In the genomic region with DNA sequence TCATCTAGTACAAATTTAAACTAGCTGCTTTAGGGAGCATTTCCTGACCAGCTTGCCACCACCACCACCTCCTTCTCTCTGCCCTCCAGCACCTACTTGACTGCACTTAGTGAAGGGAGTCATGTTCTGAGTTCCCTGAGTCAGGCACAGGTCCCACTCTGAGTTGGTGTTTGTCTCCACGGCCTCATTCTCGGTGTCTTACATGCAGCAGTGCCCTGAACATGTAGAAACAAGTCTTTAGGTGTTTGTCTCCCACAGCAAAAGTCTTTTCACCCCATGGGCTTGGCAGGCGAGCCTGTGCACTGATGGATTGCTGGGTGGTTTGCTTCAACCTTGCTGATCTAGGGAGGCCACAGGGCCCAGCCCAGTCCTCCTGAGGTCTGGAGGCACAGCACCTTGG, we compare ENCODE assay signal across 10 cellular contexts. TPM values are rescaled to one million over a fixed set of nuclear protein-coding genes. Genes with fewer than 3 reads are reported as not detected.
DNase-seq lines count a peak whose midpoint lies in the region; ATAC-seq and TF ChIP-seq lines count a peak whose summit lies in the region.
"Had no signal": no experiment of that assay in that cellular context is flagged by ENCODE, and none has a peak within 500 bp of the region (broad histone marks: within the 10 kb centered on the region; RNA-seq: fewer than 3 reads in every experiment).

No MANE protein-coding gene starts in this region.

- H3K36me3 Mint-ChIP-seq in activated naive CD4-positive, alpha-beta T cell treated with anti-CD3 and anti-CD28 coated beads for 36 hours (ENCODE audit: low read depth), result peaks cover 23% of the 10 kb centered on the region

- no peak overlapping the region for H3K4me3 ChIP-seq in left ventricle myocardium inferior
- no peak overlapping the region for H3K4me3 ChIP-seq in left lung
- H3K4me3 ChIP-seq in transverse colon, result no peak overlapping the region

- H3K4me1 Mint-ChIP-seq in activated naive CD4-positive, alpha-beta T cell treated with anti-CD3 and anti-CD28 coated beads for 36 hours (ENCODE audit: low read depth), result peaks cover 92% of the 10 kb centered on the region

- H3K27me3 ChIP-seq in left ventricle myocardium inferior (ENCODE audit: low read depth) (no peaks in the 10 kb centered on the region), left lung (no peaks in the 10 kb centered on the region), transverse colon (no peaks in the 10 kb centered on the region)

- 81% methylated on average over 3 of the region's 3 CpGs; no CpG with 5 or more reads in 1 of the 2 donors for WGBS in transverse colon (ENCODE audit: low coverage in 1 of 2), 2 donors

- DNase-seq in left ventricle myocardium inferior (no peak), Right ventricle myocardium superior (no peak), left lung (no peak), transverse colon (no peak), GM13976 (ENCODE audit: low spot score) (no peak), NCI-H82 treated with DMSO at 0.1 percent for 48 hours (lab: John Stamatoyannopoulos, UW; ENCODE audit: unreplicated experiment) (no peak)
- DNase-seq in activated naive CD4-positive, alpha-beta T cell treated with anti-CD3 and anti-CD28 coated beads for 36 hours, result peak; percentile 74
- DNase-seq: cerebellar nuclear complex, WERI-Rb-1 had no signal

- H3K27ac Mint-ChIP-seq in activated naive CD4-positive, alpha-beta T cell treated with anti-CD3 and anti-CD28 coated beads for 36 hours, result peak overlapping the region; percentile 98

- ATAC-seq in Right ventricle myocardium superior (ENCODE audit: poor library complexity) (no peak), left lung (peak; percentile 41), GM21529 (IDR thresholded peaks at IDR 0.05; ENCODE audit: unreplicated experiment) (no peak)

- TF ChIP-seq POLR2A in transverse colon (IDR thresholded peaks at IDR 0.05), result no peak

- H3K36me3 ChIP-seq in left ventricle myocardium inferior (peaks cover 29% of the 10 kb centered on the region), left lung (peaks cover 0 to 45% of the 10 kb centered on the region in 2 donors), transverse colon (no peaks in the 10 kb centered on the region)

- H3K27ac ChIP-seq in left ventricle myocardium inferior (replicated peaks) (peak overlapping the region; percentile 100), left lung (peak overlapping the region; percentile 47 to 98), transverse colon (peak overlapping the region in 3 of 4 donors; percentile 21 to 51 (median 40))
- H3K27ac ChIP-seq: WERI-Rb-1 had no signal

- TF ChIP-seq CTCF in left ventricle myocardium inferior (IDR thresholded peaks at IDR 0.05; ENCODE audit: borderline replicate concordance) (no peak), left lung (IDR thresholded peaks at IDR 0.05) (no peak), transverse colon (IDR thresholded peaks at IDR 0.05) (no peak), GM13976 (IDR thresholded peaks at IDR 0.05; ENCODE audit: borderline replicate concordance, control extremely low read depth, extremely low read depth, insufficient read depth, missing control alignments) (no peak)

- H3K27me3 Mint-ChIP-seq in activated naive CD4-positive, alpha-beta T cell treated with anti-CD3 and anti-CD28 coated beads for 36 hours (ENCODE audit: low read depth), result no peaks in the 10 kb centered on the region

- peak overlapping the region; percentile 16 for H3K4me3 Mint-ChIP-seq in activated naive CD4-positive, alpha-beta T cell treated with anti-CD3 and anti-CD28 coated beads for 36 hours

- CTCF ChIA-PET in activated naive CD4-positive, alpha-beta T cell treated with anti-CD3 and anti-CD28 coated beads for 36 hours (lab: Charles Lee), result interaction anchor here (0.6 to 13.9 kb wide), 9 partner anchors 12 to 41 kb away, joined by 3 to 237 read pairs (median 4); no protein-coding TSS in a partner anchor

- intact Hi-C loops in left ventricle myocardium inferior (cut with micrococcal nuclease), result no loop called here
- intact Hi-C loops in Right ventricle myocardium superior (cut with DNase I), result no loop called here
- intact Hi-C loops in activated naive CD4-positive, alpha-beta T cell treated with anti-CD3 and anti-CD28 coated beads for 36 hours (cut with micrococcal nuclease), result loop anchor here (2.0 to 10.0 kb wide), 2 partner anchors 16 to 1136 kb away; a partner anchor contains a TSS
- intact Hi-C loops in left lung (cut with DNase I), result no loop called here
- intact Hi-C loops in transverse colon (cut with DNase I; ENCODE audit: low total_unique reads), result no loop called here

- H3K4me1 ChIP-seq in left ventricle myocardium inferior, result peaks cover 100% of the 10 kb centered on the region
- peaks cover 52 to 100% of the 10 kb centered on the region in 2 donors for H3K4me1 ChIP-seq in left lung
- peaks cover 22 to 94% (median 69%) of the 10 kb centered on the region in 4 donors for H3K4me1 ChIP-seq in transverse colon

- TF ChIP-seq EP300 in transverse colon (IDR thresholded peaks at IDR 0.05; ENCODE audit: low read depth), result no peak

- in situ Hi-C loops in transverse colon (cut with MboI; ENCODE audit: low pct_ligation_motif_present in 1 of 4, low pct_unique_long_range_greater_than_20kb in 1 of 4, low sequenced_read_pairs in 3 of 4), result no loop called here
- in situ Hi-C loops in GM13976 (cut with MboI; ENCODE audit: low sequenced_read_pairs, unreplicated experiment), result no loop called here

- H3K9me3 ChIP-seq in left ventricle myocardium inferior (replicated peaks) (no peaks in the 10 kb centered on the region), left lung (no peaks in the 10 kb centered on the region), transverse colon (no peaks in the 10 kb centered on the region)

- no peaks in the 10 kb centered on the region for H3K9me3 Mint-ChIP-seq in activated naive CD4-positive, alpha-beta T cell treated with anti-CD3 and anti-CD28 coated beads for 36 hours

RNA-seq across cellular contexts. Expression of a gene that starts 16.9 kb away (rescaled TPM):
- total RNA-seq in left ventricle myocardium inferior (33.4 TPM), Right ventricle myocardium superior (36.6 TPM), left lung (100 to 1,000 TPM; 116 to 158 TPM), transverse colon (10 to 100 TPM; 18.9 to 72.9 (median 55.8) TPM)
- 10 to 100 TPM; 33.5 to 35.5 TPM for total RNA-seq in activated naive CD4-positive, alpha-beta T cell treated with anti-CD3 and anti-CD28 coated beads for 36 hours

Comparison
In these comparisons a context has a peak if more than half of its experiments do, and no peak if none do; other contexts are left out.
1. H3K27ac ChIP-seq: peak in every context shown above with its lines; median percentile 100 in left ventricle myocardium inferior; 72 in left lung; 40 in transverse colon.